In the genomic region with DNA sequence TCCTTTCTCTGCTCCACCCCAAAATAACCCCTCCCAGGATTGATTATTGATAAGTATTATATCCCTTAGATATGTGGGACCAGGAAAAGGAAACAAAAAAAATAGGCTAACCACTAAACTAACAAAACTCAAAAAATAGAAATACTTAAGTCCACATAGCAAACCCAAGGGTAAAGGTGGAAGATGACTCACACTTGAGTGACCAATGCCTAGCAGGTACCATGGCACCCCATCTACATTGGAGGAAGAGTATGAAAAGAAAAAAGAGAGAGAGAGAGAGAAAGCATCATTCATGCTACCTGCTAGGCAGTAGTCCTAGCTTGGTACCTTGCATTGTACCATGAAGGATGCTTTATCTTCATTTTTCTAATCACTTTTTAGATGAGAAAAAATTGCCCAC, we compare ENCODE assay signal across 1 cellular context.
TF ChIP-seq lines count a peak whose summit lies in the region.

No MANE protein-coding gene starts in this region.

TF ChIP-seq in HepG2, 621 proteins besides CTCF, POLR2A, EP300 and RAD21 (continued from another document):
- TF ChIP-seq, protein P1, sequence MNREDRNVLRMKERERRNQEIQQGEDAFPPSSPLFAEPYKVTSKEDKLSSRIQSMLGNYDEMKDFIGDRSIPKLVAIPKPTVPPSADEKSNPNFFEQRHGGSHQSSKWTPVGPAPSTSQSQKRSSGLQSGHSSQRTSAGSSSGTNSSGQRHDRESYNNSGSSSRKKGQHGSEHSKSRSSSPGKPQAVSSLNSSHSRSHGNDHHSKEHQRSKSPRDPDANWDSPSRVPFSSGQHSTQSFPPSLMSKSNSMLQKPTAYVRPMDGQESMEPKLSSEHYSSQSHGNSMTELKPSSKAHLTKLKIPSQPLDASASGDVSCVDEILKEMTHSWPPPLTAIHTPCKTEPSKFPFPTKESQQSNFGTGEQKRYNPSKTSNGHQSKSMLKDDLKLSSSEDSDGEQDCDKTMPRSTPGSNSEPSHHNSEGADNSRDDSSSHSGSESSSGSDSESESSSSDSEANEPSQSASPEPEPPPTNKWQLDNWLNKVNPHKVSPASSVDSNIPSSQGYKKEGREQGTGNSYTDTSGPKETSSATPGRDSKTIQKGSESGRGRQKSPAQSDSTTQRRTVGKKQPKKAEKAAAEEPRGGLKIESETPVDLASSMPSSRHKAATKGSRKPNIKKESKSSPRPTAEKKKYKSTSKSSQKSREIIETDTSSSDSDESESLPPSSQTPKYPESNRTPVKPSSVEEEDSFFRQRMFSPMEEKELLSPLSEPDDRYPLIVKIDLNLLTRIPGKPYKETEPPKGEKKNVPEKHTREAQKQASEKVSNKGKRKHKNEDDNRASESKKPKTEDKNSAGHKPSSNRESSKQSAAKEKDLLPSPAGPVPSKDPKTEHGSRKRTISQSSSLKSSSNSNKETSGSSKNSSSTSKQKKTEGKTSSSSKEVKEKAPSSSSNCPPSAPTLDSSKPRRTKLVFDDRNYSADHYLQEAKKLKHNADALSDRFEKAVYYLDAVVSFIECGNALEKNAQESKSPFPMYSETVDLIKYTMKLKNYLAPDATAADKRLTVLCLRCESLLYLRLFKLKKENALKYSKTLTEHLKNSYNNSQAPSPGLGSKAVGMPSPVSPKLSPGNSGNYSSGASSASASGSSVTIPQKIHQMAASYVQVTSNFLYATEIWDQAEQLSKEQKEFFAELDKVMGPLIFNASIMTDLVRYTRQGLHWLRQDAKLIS (CRISPR knock-in tag; IDR thresholded peaks at IDR 0.05) = no peak
- no peak for TF ChIP-seq DMAP1 (CRISPR knock-in tag; IDR thresholded peaks at IDR 0.05)
- no peak for TF ChIP-seq AKAP8 (CRISPR knock-in tag; IDR thresholded peaks at IDR 0.05)
- no peak for TF ChIP-seq ZNF407 (CRISPR knock-in tag; IDR thresholded peaks at IDR 0.05; ENCODE audit: not compliant biosample characterization)
- no peak for TF ChIP-seq ZNF383 (CRISPR knock-in tag; IDR thresholded peaks at IDR 0.05; ENCODE audit: borderline replicate concordance)
